Comparison of ENCODE assay signal across 13 cellular contexts in genomic region chr1:238177351-238177750, GRCh38.
"Had no signal": no experiment of that assay in that cellular context is flagged by ENCODE, and none has a peak within 500 bp of the region (broad histone marks: within the 10 kb centered on the region; RNA-seq: fewer than 3 reads in every experiment).

No MANE protein-coding gene starts in this region.

- H3K9me3 ChIP-seq: adrenal gland had no signal

- H3K4me1 ChIP-seq: adrenal gland had no signal

- H3K36me3 ChIP-seq: adrenal gland, WERI-Rb-1 had no signal

- H3K27me3 ChIP-seq: adrenal gland had no signal

- DNase-seq: activated CD4-positive, alpha-beta T cell treated with anti-CD3 and anti-CD28 coated beads, Interleukin-2, amount 50 U/mL, for 4 hours; activated gamma-delta T cell; adrenal gland; effector memory CD8-positive, alpha-beta T cell; foreskin melanocyte; kidney glomerular epithelial cell; left ventricle myocardium superior; naive thymus-derived CD8-positive, alpha-beta T cell; stimulated activated CD4-positive, alpha-beta T cell treated with anti-CD3 and anti-CD28 coated beads, Interleukin-4, amount 100 ng/mL, for 1 hour; stimulated activated naive CD8-positive, alpha-beta T cell treated with anti-CD3 and anti-CD28 coated beads, Interleukin-15, amount 100 ng/mL, for 72 hours; WERI-Rb-1 had no signal

- H3K4me3 ChIP-seq: adrenal gland, smooth muscle cell had no signal

- H3K4me2 ChIP-seq: smooth muscle cell had no signal

- H3K27ac ChIP-seq: adrenal gland, epithelial cell of prostate, WERI-Rb-1 had no signal
